In the genomic region with DNA sequence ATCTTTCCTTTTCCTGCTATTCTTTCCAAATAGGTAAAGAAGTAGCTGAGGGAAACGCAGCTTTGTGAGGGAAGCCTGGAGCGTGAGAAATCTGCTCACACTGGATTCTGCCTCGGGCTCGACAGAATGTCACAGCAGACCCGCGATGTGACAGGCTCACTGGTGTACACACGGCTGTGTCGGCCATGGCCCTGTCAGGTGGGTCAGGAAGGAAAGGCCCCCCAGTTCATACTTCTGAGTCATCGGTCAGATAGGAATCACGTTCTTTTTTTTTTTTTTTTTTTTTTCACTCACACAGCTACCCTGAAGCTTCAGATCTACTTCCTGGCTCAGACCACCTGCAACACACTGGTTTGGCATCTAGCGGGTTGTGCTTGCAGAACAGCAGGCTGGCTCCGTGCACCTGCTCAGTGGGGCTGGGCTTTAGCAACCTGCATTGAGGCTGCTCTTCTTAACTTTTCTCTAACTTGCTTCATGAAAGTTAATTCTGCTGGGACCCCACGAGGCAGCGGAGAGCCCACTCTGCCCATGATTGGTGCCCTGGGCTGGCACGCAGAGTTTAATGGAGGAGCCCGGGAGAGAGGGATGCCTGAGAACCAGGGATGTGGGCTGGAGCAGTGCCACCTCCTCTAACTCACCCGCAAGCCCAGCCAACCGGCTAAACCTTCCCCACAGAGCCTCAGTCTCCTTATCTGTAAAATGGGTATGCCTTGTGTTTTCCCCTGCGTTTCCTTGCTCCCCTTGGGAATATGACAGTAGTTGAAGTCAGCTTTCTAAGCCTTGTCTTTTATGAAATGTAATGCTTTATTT, we compare ENCODE assay signal across 8 cellular contexts.
DNase-seq lines count a peak whose midpoint lies in the region; ATAC-seq and TF ChIP-seq lines count a peak whose summit lies in the region.

No MANE protein-coding gene starts in this region.

- no peaks in the 10 kb centered on the region for H3K9me3 ChIP-seq in gastroesophageal sphincter

- no peak for TF ChIP-seq EP300 in gastroesophageal sphincter (IDR thresholded peaks at IDR 0.05)

- H3K27ac Mint-ChIP-seq in natural killer cell treated with Interleukin-12 subunit alpha and Interleukin-12 subunit beta and Interleukin-15 and Interleukin-18, amount 100 ng/mL, for 72 hours = peak overlapping the region; percentile 78 to 89

- TF ChIP-seq CTCF in gastroesophageal sphincter (IDR thresholded peaks at IDR 0.05) (no peak), GM20000 (IDR thresholded peaks at IDR 0.05; ENCODE audit: extremely low read depth, missing control alignments) (no peak)

- peak overlapping the region; percentile 81 for H3K4me3 Mint-ChIP-seq in natural killer cell treated with Interleukin-12 subunit alpha and Interleukin-12 subunit beta and Interleukin-15 and Interleukin-18, amount 100 ng/mL, for 72 hours

- H3K4me1 ChIP-seq in gastroesophageal sphincter = peaks cover 0 to 7% (median 0%) of the 10 kb centered on the region in 3 donors

- peak; percentile 58 to 67 for ATAC-seq in natural killer cell treated with Interleukin-12 subunit alpha and Interleukin-12 subunit beta and Interleukin-15 and Interleukin-18, amount 100 ng/mL, for 72 hours
- ATAC-seq in gastroesophageal sphincter = no peak

- H3K4me1 Mint-ChIP-seq in natural killer cell treated with Interleukin-12 subunit alpha and Interleukin-12 subunit beta and Interleukin-15 and Interleukin-18, amount 100 ng/mL, for 72 hours (ENCODE audit: low read depth in 2 of 2) = peaks cover 59 to 66% of the 10 kb centered on the region in 2 donors

- WGBS in gastroesophageal sphincter (ENCODE audit: low coverage in 1 of 2), 2 donors = 60 to 73% methylated on average over 3 to 12 of the region's 19 CpGs

- H3K36me3 ChIP-seq in gastroesophageal sphincter = no peaks in the 10 kb centered on the region

- no peak for TF ChIP-seq POLR2A in gastroesophageal sphincter (IDR thresholded peaks at IDR 0.05)

- no peaks in the 10 kb centered on the region for H3K9me3 Mint-ChIP-seq in natural killer cell treated with Interleukin-12 subunit alpha and Interleukin-12 subunit beta and Interleukin-15 and Interleukin-18, amount 100 ng/mL, for 72 hours

- no peaks in the 10 kb centered on the region for H3K36me3 Mint-ChIP-seq in natural killer cell treated with Interleukin-12 subunit alpha and Interleukin-12 subunit beta and Interleukin-15 and Interleukin-18, amount 100 ng/mL, for 72 hours

- H3K4me3 ChIP-seq in gastroesophageal sphincter = no peak overlapping the region

- DNase-seq in DMS79 treated with DMSO at 0.1 percent for 48 hours (lab: John Stamatoyannopoulos, UW) = peak; percentile 81
- DNase-seq in NCI-H1105 treated with DMSO at 0.1 percent for 48 hours (lab: John Stamatoyannopoulos, UW) = peak; percentile 79
- peak; percentile 84 for DNase-seq in activated effector memory CD4-positive, alpha-beta T cell treated with anti-CD3 and anti-CD28 coated beads, Interleukin-2, amount 50 U/mL, for 16 hours
- DNase-seq in natural killer cell treated with Interleukin-12 subunit alpha and Interleukin-12 subunit beta and Interleukin-15 and Interleukin-18, amount 100 ng/mL, for 72 hours (ENCODE audit: low spot score) = peak; percentile 64
- no peak for DNase-seq in NCI-H526 (lab: John Stamatoyannopoulos, UW)
- no peak for DNase-seq in HT-29 (ENCODE audit: low spot score)
- DNase-seq in GM20000 (ENCODE audit: low spot score) = no peak

- H3K27ac ChIP-seq in gastroesophageal sphincter = no peak overlapping the region

- H3K27me3 ChIP-seq in gastroesophageal sphincter = peaks cover 34% of the 10 kb centered on the region

- H3K27me3 Mint-ChIP-seq in natural killer cell treated with Interleukin-12 subunit alpha and Interleukin-12 subunit beta and Interleukin-15 and Interleukin-18, amount 100 ng/mL, for 72 hours = no peaks in the 10 kb centered on the region

Comparison
In these comparisons a context has a peak if more than half of its experiments do, and no peak if none do; other contexts are left out.
1. DNase-seq: peak in DMS79 treated with DMSO at 0.1 percent for 48 hours (single experiment), NCI-H1105 treated with DMSO at 0.1 percent for 48 hours (single experiment), activated effector memory CD4-positive, alpha-beta T cell treated with anti-CD3 and anti-CD28 coated beads, Interleukin-2, amount 50 U/mL, for 16 hours (single experiment) and natural killer cell treated with Interleukin-12 subunit alpha and Interleukin-12 subunit beta and Interleukin-15 and Interleukin-18, amount 100 ng/mL, for 72 hours (single experiment); none in NCI-H526 (0 of 2), HT-29 (single experiment) and GM20000 (single experiment).